ENCODE assay signal across 1 cellular context in the genomic region with DNA sequence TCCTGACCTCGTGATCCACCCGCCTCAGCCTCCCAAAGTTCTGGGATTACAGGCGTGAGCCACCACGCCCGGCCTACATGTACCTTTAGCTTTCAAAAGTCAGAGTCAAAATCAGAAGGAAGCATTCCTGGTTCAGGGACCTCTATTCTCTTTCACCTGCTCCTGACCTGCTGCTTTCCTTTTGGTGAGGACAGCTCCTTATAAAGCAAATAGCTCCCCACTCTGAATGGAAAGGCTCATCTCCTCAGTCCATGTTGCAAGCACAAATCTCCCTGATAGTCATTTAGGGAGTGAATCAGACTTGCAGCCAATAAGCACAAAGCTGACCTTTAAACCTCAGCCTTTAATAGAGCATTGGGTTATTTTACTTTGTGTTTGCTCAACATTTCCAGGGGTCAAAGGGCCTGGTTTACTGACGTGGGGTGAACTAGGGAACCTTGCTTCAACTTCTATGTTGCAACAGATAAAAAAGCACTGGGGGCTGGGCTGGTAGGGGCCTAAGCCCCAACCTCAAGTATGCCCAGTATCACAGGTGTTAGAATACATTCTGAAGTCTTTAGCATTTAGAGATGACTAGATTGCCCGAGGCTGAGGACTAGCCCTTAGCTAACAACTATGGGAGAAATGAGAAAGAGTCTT.
A peak's percentile ranks its signal among the peaks of the same experiment; 100 is the strongest.
TF ChIP-seq lines count a peak whose summit lies in the region.

No MANE protein-coding gene starts in this region.

TF ChIP-seq in HepG2, 621 proteins besides CTCF, POLR2A, EP300 and RAD21 (continued from another document and continues in another):
- TF ChIP-seq, protein P1, sequence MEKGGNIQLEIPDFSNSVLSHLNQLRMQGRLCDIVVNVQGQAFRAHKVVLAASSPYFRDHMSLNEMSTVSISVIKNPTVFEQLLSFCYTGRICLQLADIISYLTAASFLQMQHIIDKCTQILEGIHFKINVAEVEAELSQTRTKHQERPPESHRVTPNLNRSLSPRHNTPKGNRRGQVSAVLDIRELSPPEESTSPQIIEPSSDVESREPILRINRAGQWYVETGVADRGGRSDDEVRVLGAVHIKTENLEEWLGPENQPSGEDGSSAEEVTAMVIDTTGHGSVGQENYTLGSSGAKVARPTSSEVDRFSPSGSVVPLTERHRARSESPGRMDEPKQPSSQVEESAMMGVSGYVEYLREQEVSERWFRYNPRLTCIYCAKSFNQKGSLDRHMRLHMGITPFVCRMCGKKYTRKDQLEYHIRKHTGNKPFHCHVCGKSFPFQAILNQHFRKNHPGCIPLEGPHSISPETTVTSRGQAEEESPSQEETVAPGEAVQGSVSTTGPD (CRISPR knock-in tag; IDR thresholded peaks at IDR 0.05): no peak
- peak; percentile 70; the same call in 1 of the 2 replicates for TF ChIP-seq ONECUT2 (CRISPR knock-in tag; IDR thresholded peaks at IDR 0.05)
- no peak for TF ChIP-seq ZNF17 (CRISPR knock-in tag; IDR thresholded peaks at IDR 0.05)
- TF ChIP-seq ZSCAN21 (CRISPR knock-in tag; IDR thresholded peaks at IDR 0.05; ENCODE audit: borderline replicate concordance): no peak
- TF ChIP-seq, protein P2, sequence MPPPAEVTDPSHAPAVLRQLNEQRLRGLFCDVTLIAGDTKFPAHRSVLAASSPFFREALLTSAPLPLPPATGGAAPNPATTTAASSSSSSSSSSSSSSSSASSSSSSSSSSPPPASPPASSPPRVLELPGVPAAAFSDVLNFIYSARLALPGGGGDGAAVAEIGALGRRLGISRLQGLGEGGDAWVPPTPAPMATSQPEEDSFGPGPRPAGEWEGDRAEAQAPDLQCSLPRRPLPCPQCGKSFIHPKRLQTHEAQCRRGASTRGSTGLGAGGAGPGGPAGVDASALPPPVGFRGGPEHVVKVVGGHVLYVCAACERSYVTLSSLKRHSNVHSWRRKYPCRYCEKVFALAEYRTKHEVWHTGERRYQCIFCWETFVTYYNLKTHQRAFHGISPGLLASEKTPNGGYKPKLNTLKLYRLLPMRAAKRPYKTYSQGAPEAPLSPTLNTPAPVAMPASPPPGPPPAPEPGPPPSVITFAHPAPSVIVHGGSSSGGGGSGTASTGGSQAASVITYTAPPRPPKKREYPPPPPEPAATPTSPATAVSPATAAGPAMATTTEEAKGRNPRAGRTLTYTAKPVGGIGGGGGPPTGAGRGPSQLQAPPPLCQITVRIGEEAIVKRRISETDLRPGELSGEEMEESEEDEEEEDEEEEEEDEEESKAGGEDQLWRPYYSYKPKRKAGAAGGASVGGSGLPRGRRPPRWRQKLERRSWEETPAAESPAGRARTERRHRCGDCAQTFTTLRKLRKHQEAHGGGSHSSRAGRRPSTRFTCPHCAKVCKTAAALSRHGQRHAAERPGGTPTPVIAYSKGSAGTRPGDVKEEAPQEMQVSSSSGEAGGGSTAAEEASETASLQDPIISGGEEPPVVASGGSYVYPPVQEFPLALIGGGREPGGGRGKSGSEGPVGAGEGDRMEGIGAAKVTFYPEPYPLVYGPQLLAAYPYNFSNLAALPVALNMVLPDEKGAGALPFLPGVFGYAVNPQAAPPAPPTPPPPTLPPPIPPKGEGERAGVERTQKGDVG (CRISPR knock-in tag; IDR thresholded peaks at IDR 0.05; ENCODE audit: borderline replicate concordance): peak; percentile 82
- no peak for TF ChIP-seq SCMH1 (CRISPR knock-in tag; IDR thresholded peaks at IDR 0.05; ENCODE audit: borderline replicate concordance)
- no peak for TF ChIP-seq ZNF749 (CRISPR knock-in tag; IDR thresholded peaks at IDR 0.05; ENCODE audit: borderline replicate concordance)
- no peak for TF ChIP-seq ZNF101 (CRISPR knock-in tag; IDR thresholded peaks at IDR 0.05; ENCODE audit: borderline replicate concordance, low read depth)
- no peak for TF ChIP-seq ZNF83 (CRISPR knock-in tag; IDR thresholded peaks at IDR 0.05; ENCODE audit: borderline replicate concordance)
- no peak for TF ChIP-seq EED (CRISPR knock-in tag; IDR thresholded peaks at IDR 0.05)
- TF ChIP-seq ZSCAN12 (CRISPR knock-in tag; IDR thresholded peaks at IDR 0.05): no peak
- no peak for TF ChIP-seq NFATC3 (CRISPR knock-in tag; IDR thresholded peaks at IDR 0.05)
- peak; percentile 48; the same call in 1 of the 2 replicates for TF ChIP-seq ZNF615 (CRISPR knock-in tag; IDR thresholded peaks at IDR 0.05; ENCODE audit: borderline replicate concordance)
- no peak for TF ChIP-seq NR3C1 (CRISPR knock-in tag; IDR thresholded peaks at IDR 0.05)
- no peak for TF ChIP-seq SUZ12 (IDR thresholded peaks at IDR 0.05; ENCODE audit: low read depth, low read length)
- TF ChIP-seq ZNF790 (CRISPR knock-in tag; IDR thresholded peaks at IDR 0.05; ENCODE audit: borderline replicate concordance): no peak
- peak; percentile 67 for TF ChIP-seq ZFX (CRISPR knock-in tag; IDR thresholded peaks at IDR 0.05; ENCODE audit: low read depth)
- TF ChIP-seq ZNF367 (CRISPR knock-in tag; IDR thresholded peaks at IDR 0.05; ENCODE audit: borderline replicate concordance): no peak
- no peak for TF ChIP-seq CHCHD3 (CRISPR knock-in tag; IDR thresholded peaks at IDR 0.05)
- TF ChIP-seq, protein P3, sequence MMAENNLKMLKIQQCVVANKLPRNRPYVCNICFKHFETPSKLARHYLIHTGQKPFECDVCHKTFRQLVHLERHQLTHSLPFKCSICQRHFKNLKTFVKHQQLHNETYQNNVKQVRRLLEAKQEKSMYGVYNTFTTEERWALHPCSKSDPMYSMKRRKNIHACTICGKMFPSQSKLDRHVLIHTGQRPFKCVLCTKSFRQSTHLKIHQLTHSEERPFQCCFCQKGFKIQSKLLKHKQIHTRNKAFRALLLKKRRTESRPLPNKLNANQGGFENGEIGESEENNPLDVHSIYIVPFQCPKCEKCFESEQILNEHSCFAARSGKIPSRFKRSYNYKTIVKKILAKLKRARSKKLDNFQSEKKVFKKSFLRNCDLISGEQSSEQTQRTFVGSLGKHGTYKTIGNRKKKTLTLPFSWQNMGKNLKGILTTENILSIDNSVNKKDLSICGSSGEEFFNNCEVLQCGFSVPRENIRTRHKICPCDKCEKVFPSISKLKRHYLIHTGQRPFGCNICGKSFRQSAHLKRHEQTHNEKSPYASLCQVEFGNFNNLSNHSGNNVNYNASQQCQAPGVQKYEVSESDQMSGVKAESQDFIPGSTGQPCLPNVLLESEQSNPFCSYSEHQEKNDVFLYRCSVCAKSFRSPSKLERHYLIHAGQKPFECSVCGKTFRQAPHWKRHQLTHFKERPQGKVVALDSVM (CRISPR knock-in tag; IDR thresholded peaks at IDR 0.05): no peak
- TF ChIP-seq MYC (CRISPR knock-in tag; IDR thresholded peaks at IDR 0.05; ENCODE audit: borderline replicate concordance): no peak
- no peak for TF ChIP-seq SOX6 (IDR thresholded peaks at IDR 0.05)
- TF ChIP-seq SOX6 (CRISPR knock-in tag; IDR thresholded peaks at IDR 0.05): peak; percentile 96
- TF ChIP-seq, protein P4, sequence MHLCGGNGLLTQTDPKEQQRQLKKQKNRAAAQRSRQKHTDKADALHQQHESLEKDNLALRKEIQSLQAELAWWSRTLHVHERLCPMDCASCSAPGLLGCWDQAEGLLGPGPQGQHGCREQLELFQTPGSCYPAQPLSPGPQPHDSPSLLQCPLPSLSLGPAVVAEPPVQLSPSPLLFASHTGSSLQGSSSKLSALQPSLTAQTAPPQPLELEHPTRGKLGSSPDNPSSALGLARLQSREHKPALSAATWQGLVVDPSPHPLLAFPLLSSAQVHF (CRISPR knock-in tag; IDR thresholded peaks at IDR 0.05): no peak
- no peak for TF ChIP-seq MTF1 (CRISPR knock-in tag; IDR thresholded peaks at IDR 0.05)
- TF ChIP-seq CENPX (CRISPR knock-in tag; IDR thresholded peaks at IDR 0.05): no peak
- no peak for TF ChIP-seq ZNF7 (CRISPR knock-in tag; IDR thresholded peaks at IDR 0.05)
- TF ChIP-seq, protein P5, sequence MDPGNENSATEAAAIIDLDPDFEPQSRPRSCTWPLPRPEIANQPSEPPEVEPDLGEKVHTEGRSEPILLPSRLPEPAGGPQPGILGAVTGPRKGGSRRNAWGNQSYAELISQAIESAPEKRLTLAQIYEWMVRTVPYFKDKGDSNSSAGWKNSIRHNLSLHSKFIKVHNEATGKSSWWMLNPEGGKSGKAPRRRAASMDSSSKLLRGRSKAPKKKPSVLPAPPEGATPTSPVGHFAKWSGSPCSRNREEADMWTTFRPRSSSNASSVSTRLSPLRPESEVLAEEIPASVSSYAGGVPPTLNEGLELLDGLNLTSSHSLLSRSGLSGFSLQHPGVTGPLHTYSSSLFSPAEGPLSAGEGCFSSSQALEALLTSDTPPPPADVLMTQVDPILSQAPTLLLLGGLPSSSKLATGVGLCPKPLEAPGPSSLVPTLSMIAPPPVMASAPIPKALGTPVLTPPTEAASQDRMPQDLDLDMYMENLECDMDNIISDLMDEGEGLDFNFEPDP (CRISPR knock-in tag; conservative IDR thresholded peaks at IDR 0.05): no peak
- peak; percentile 87; the same call in 1 of the 2 replicates for TF ChIP-seq RXRA (CRISPR knock-in tag; IDR thresholded peaks at IDR 0.05)
- TF ChIP-seq, protein P6, sequence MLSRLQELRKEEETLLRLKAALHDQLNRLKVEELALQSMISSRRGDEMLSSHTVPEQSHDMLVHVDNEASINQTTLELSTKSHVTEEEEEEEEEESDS (CRISPR knock-in tag; IDR thresholded peaks at IDR 0.05; ENCODE audit: borderline replicate concordance): no peak
- TF ChIP-seq DR1 (CRISPR knock-in tag; IDR thresholded peaks at IDR 0.05): peak; percentile 87; the same call in 1 of the 2 replicates
- TF ChIP-seq, protein P7, sequence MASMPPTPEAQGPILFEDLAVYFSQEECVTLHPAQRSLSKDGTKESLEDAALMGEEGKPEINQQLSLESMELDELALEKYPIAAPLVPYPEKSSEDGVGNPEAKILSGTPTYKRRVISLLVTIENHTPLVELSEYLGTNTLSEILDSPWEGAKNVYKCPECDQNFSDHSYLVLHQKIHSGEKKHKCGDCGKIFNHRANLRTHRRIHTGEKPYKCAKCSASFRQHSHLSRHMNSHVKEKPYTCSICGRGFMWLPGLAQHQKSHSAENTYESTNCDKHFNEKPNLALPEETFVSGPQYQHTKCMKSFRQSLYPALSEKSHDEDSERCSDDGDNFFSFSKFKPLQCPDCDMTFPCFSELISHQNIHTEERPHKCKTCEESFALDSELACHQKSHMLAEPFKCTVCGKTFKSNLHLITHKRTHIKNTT (CRISPR knock-in tag; IDR thresholded peaks at IDR 0.05): no peak
- TF ChIP-seq ZC3H4 (CRISPR knock-in tag; IDR thresholded peaks at IDR 0.05; ENCODE audit: borderline replicate concordance): no peak
- TF ChIP-seq ZNF10 (CRISPR knock-in tag; IDR thresholded peaks at IDR 0.05; ENCODE audit: borderline replicate concordance, low read depth): no peak
- peak; percentile 90 for TF ChIP-seq ZNF644 (CRISPR knock-in tag; IDR thresholded peaks at IDR 0.05; ENCODE audit: low read depth)
- no peak for TF ChIP-seq PHB2 (IDR thresholded peaks at IDR 0.05; ENCODE audit: partially characterized antibody)
- TF ChIP-seq ZNF256 (CRISPR knock-in tag; conservative IDR thresholded peaks at IDR 0.05): no peak
- TF ChIP-seq ZEB1 (IDR thresholded peaks at IDR 0.05; ENCODE audit: insufficient replicate concordance, low read depth): peak; percentile 76
- TF ChIP-seq, protein P8, sequence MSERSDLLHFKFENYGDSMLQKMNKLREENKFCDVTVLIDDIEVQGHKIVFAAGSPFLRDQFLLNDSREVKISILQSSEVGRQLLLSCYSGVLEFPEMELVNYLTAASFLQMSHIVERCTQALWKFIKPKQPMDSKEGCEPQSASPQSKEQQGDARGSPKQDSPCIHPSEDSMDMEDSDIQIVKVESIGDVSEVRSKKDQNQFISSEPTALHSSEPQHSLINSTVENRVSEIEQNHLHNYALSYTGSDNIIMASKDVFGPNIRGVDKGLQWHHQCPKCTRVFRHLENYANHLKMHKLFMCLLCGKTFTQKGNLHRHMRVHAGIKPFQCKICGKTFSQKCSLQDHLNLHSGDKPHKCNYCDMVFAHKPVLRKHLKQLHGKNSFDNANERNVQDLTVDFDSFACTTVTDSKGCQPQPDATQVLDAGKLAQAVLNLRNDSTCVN (CRISPR knock-in tag; IDR thresholded peaks at IDR 0.05; ENCODE audit: borderline replicate concordance): no peak
- TF ChIP-seq ZNF616 (CRISPR knock-in tag; IDR thresholded peaks at IDR 0.05; ENCODE audit: low read depth): no peak
- no peak for TF ChIP-seq ZFP1 (CRISPR knock-in tag; IDR thresholded peaks at IDR 0.05)
- TF ChIP-seq ZNF709 (CRISPR knock-in tag; IDR thresholded peaks at IDR 0.05): no peak
- peak; percentile 49; the same call in 1 of the 2 replicates for TF ChIP-seq JUND (CRISPR knock-in tag; IDR thresholded peaks at IDR 0.05)
- TF ChIP-seq EEA1 (CRISPR knock-in tag; IDR thresholded peaks at IDR 0.05; ENCODE audit: borderline replicate concordance): no peak
- no peak; the same call in 1 of the 2 replicates for TF ChIP-seq HOXA9 (CRISPR knock-in tag; IDR thresholded peaks at IDR 0.05; ENCODE audit: borderline replicate concordance)
- peak; percentile 88 for TF ChIP-seq TARDBP (CRISPR knock-in tag; IDR thresholded peaks at IDR 0.05)
- TF ChIP-seq ZNF850 (CRISPR knock-in tag; conservative IDR thresholded peaks at IDR 0.05): no peak
- TF ChIP-seq STAG1 (CRISPR knock-in tag; IDR thresholded peaks at IDR 0.05): peak; percentile 16; the same call in 1 of the 2 replicates
- no peak for TF ChIP-seq SMAD1 (CRISPR knock-in tag; IDR thresholded peaks at IDR 0.05; ENCODE audit: borderline replicate concordance, low read depth)
- TF ChIP-seq THAP11 (CRISPR knock-in tag; IDR thresholded peaks at IDR 0.05): peak; percentile 70
- TF ChIP-seq, protein P9, sequence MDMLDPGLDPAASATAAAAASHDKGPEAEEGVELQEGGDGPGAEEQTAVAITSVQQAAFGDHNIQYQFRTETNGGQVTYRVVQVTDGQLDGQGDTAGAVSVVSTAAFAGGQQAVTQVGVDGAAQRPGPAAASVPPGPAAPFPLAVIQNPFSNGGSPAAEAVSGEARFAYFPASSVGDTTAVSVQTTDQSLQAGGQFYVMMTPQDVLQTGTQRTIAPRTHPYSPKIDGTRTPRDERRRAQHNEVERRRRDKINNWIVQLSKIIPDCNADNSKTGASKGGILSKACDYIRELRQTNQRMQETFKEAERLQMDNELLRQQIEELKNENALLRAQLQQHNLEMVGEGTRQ (IDR thresholded peaks at IDR 0.05; ENCODE audit: low read depth, low read length): no peak
- TF ChIP-seq, protein P9 (CRISPR knock-in tag; IDR thresholded peaks at IDR 0.05; ENCODE audit: borderline replicate concordance): 0 out of 2 replicates have a peak, but pooled peaks have one; percentile 35
- peak; percentile 80; the same call in 1 of the 2 replicates for TF ChIP-seq ZKSCAN8 (CRISPR knock-in tag; IDR thresholded peaks at IDR 0.05; ENCODE audit: borderline replicate concordance)
- no peak for TF ChIP-seq HNRNPH1 (optimal IDR thresholded peaks at IDR 0.05; ENCODE audit: low read depth, low read length)
- TF ChIP-seq ZNF713 (CRISPR knock-in tag; IDR thresholded peaks at IDR 0.05): no peak
- TF ChIP-seq FOSL1 (CRISPR knock-in tag; IDR thresholded peaks at IDR 0.05; ENCODE audit: borderline replicate concordance): peak; percentile 68; the same call in 1 of the 2 replicates
- TF ChIP-seq MBNL3 (CRISPR knock-in tag; conservative IDR thresholded peaks at IDR 0.05): no peak
- peak; percentile 78; the same call in 1 of the 2 replicates for TF ChIP-seq NAIF1 (CRISPR knock-in tag; IDR thresholded peaks at IDR 0.05; ENCODE audit: borderline replicate concordance)
- no peak for TF ChIP-seq ZNF33B (CRISPR knock-in tag; IDR thresholded peaks at IDR 0.05)
- peak; percentile 96 for TF ChIP-seq KDM6A (CRISPR knock-in tag; IDR thresholded peaks at IDR 0.05; ENCODE audit: low read depth)
